ENCODE assay signal across 8 cellular contexts in the genomic region with DNA sequence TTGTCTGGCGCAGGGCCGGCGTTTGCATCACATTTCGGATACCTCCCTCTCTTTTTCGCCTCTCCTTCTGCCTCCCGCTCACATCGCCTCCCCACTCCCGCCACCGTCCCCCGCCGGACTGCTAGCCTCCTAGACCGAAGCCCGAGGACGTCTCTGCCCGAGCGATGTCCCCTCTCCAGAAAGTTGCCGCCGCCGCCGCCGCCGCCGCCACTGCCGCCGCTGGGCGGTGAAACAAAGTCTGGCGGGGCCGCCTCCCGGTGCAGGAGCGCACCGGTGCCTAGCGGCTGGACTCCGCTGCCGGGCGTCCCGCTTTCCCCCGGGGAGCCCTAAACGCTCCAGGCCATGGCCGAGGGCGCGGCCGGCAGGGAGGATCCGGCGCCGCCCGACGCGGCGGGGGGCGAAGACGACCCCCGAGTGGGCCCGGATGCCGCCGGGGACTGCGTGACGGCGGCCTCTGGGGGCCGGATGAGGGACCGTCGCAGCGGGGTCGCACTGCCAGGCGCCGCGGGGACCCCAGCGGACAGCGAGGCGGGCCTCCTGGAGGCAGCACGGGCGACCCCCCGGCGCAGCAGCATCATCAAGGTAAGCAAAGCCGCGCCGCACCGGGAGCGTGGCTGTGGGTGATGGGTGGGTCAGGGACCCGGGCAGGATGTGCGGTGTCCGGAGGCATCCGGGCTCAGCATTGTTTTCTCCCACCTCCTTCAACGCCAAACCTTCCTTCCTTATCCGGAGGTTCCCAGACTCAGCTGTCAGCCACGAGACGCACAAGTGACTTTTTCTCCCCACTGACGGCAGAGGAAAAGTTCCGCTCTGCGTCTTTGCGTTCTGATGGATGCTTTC. TPM values are rescaled to one million over a fixed set of nuclear protein-coding genes. Genes with fewer than 3 reads are reported as not detected.
DNase-seq lines count a peak whose midpoint lies in the region; ATAC-seq lines count a peak whose summit lies in the region.

No MANE protein-coding gene starts in this region.

- H3K56ac ChIP-seq in mesendoderm (ENCODE audit: low read length), result no peak overlapping the region

- no peak overlapping the region for H3K23ac ChIP-seq in mesendoderm (ENCODE audit: low read length)

- H2BK5ac ChIP-seq in mesendoderm (ENCODE audit: low read length), result no peak overlapping the region

- in situ Hi-C loops in KBM-7 (cut with MboI; ENCODE audit: low pct_unique_long_range_greater_than_20kb, low sequenced_read_pairs), result no loop called here

- no peak overlapping the region for H3K18ac ChIP-seq in mesendoderm (ENCODE audit: low read length)

- H3K79me1 ChIP-seq in mesendoderm (ENCODE audit: low read length), result no peaks in the 10 kb centered on the region

- WGBS in mesendoderm (ENCODE audit: extremely low coverage, insufficient coverage, low lambda C conversion rate), result no CpG with 5 or more reads among the region's 90 CpGs

- peak overlapping the region; percentile 16 for H3K9ac ChIP-seq in mesendoderm (ENCODE audit: low read length)

- no peak overlapping the region for H2BK120ac ChIP-seq in mesendoderm (ENCODE audit: low read depth, low read length)

- no peak overlapping the region for H2AK5ac ChIP-seq in mesendoderm (ENCODE audit: low read length)

- H4K8ac ChIP-seq in mesendoderm (ENCODE audit: low read depth, low read length), result no peak overlapping the region

- H3K4me3 ChIP-seq in ACC112 (ENCODE audit: low read depth, low read length) (peak overlapping the region; percentile 78), mesendoderm (ENCODE audit: low read length) (no peak overlapping the region)

- H3K4ac ChIP-seq in mesendoderm (ENCODE audit: low read depth, low read length), result no peak overlapping the region

- H3K36me3 ChIP-seq in ACC112 (ENCODE audit: insufficient read depth, low read length) (no peaks in the 10 kb centered on the region), mesendoderm (ENCODE audit: control insufficient read depth, insufficient read depth, low read length) (no peaks in the 10 kb centered on the region)

- H3K4me2 ChIP-seq in mesendoderm (ENCODE audit: low read length), result peak overlapping the region; percentile 5

- H3K27me3 ChIP-seq in ACC112 (ENCODE audit: insufficient read depth, low read length) (peaks cover 6% of the 10 kb centered on the region), mesendoderm (ENCODE audit: insufficient read depth, low read length, poor library complexity) (peaks cover 6% of the 10 kb centered on the region)

- no peak overlapping the region for H3K27ac ChIP-seq in ACC112 (ENCODE audit: low read depth, low read length)
- no peak overlapping the region for H3K27ac ChIP-seq in mesendoderm (ENCODE audit: low read depth, low read length)
- peak overlapping the region; percentile 92 for H3K27ac ChIP-seq in substantia nigra (ENCODE audit: low read depth, low read length, poor library complexity, severe bottlenecking)

- DNase-seq in activated CD4-positive, alpha-beta T cell treated with anti-CD3 and anti-CD28 coated beads for 4 hours, result peak; percentile 31 to 35
- peak; percentile 72 for DNase-seq in ecto neural progenitor cell (ENCODE audit: low spot score)
- DNase-seq in mesendoderm, result no peak
- DNase-seq in substantia nigra (lab: John Stamatoyannopoulos, UW), result peak in 23 of 49 donors; percentile 9 to 67 (median 38)
- no peak for DNase-seq in KBM-7

- H3K4me1 ChIP-seq in ACC112 (ENCODE audit: control insufficient read depth, insufficient read depth, low read length, unreplicated experiment) (peaks cover 5% of the 10 kb centered on the region), mesendoderm (ENCODE audit: control insufficient read depth, low read depth, low read length) (peaks cover 3% of the 10 kb centered on the region)

- no peak overlapping the region for H4K5ac ChIP-seq in mesendoderm (ENCODE audit: low read length)

- H3K79me2 ChIP-seq in ACC112 (ENCODE audit: control insufficient read depth, insufficient read depth, low read length, unreplicated experiment) (no peaks in the 10 kb centered on the region), mesendoderm (ENCODE audit: control insufficient read depth, insufficient read depth, low read length) (no peaks in the 10 kb centered on the region)

- H2BK15ac ChIP-seq in mesendoderm (replicated peaks; ENCODE audit: low read depth), result no peak overlapping the region

- H2AFZ ChIP-seq in ACC112 (ENCODE audit: low read length, unreplicated experiment), result peak overlapping the region; percentile 89

- ATAC-seq in GM18873 (IDR thresholded peaks at IDR 0.05; ENCODE audit: low FRiP score, unreplicated experiment) (peak; percentile 17), HG03139 (IDR thresholded peaks at IDR 0.05; ENCODE audit: unreplicated experiment) (peak; percentile 18)

RNA-seq across cellular contexts. Expression of a gene that starts 0.6 kb away (rescaled TPM):
- polyA plus RNA-seq in mesendoderm (2013, experiment 1 of 2), result 0.03 TPM
- 0.03 TPM for polyA plus RNA-seq in mesendoderm (2013, experiment 2 of 2)

RNA-seq across cellular contexts. Expression of a gene that starts 19.9 kb away (rescaled TPM):
- polyA plus RNA-seq in mesendoderm (2013, experiment 1 of 2), result 0.15 TPM
- polyA plus RNA-seq in mesendoderm (2013, experiment 2 of 2), result 0.08 TPM

Comparison
In these comparisons a context has a peak if more than half of its experiments do, and no peak if none do; other contexts are left out.
1. DNase-seq: peak in activated CD4-positive, alpha-beta T cell treated with anti-CD3 and anti-CD28 coated beads for 4 hours (2 of 2) and ecto neural progenitor cell (single experiment); none in mesendoderm (single experiment) and KBM-7 (single experiment).